25 cellular contexts compared by ENCODE assay signal in genomic region chr6:170446841-170447560, GRCh38.
DNase-seq lines count a peak whose midpoint lies in the region; TF ChIP-seq lines count a peak whose summit lies in the region.
"Had no signal": no experiment of that assay in that cellular context is flagged by ENCODE, and none has a peak within 500 bp of the region (broad histone marks: within the 10 kb centered on the region; RNA-seq: fewer than 3 reads in every experiment).

No MANE protein-coding gene starts in this region.

- DNase-seq in H7 (peak; percentile 22), NB4 (ENCODE audit: low read depth) (peak; percentile 62), mesenteric fat pad (ENCODE audit: low spot score) (peak; percentile 82), spleen (peak; percentile 64), GM03348 (ENCODE audit: low spot score) (no peak), inferior parietal cortex (ENCODE audit: extremely low spot score) (no peak), NCI-H1105 treated with DMSO at 0.1 percent for 48 hours (lab: John Stamatoyannopoulos, UW) (no peak)
- DNase-seq: activated CD4-positive, alpha-beta memory T cell treated with anti-CD3 and anti-CD28 coated beads, Interleukin-2, amount 10 ng/mL, durations not matched to agents 7 days and 5 days; activated CD4-positive, CD25-positive, alpha-beta regulatory T cell treated with anti-CD3 and anti-CD28 coated beads, Interleukin-2, amount 50 U/mL, for 72 hours; activated gamma-delta T cell treated with Interleukin-2 at 50 U/mL for 16 hours; DMS153; HCEC 1CT; left ventricle myocardium superior; naive B cell; NCI-H146; NCI-H774; occipital lobe; SIG-M5; stimulated activated CD4-positive, alpha-beta T cell treated with anti-CD3 and anti-CD28 coated beads, Interleukin-1b, Interleukin-23, amount 100 ng/mL, for 48 hours had no signal

- H3K27me3 ChIP-seq in H7 (ENCODE audit: control insufficient read depth, insufficient read depth, low read length) (no peaks in the 10 kb centered on the region), spleen (replicated peaks in 1 of 7) (peaks cover 0 to 5% (median 0%) of the 10 kb centered on the region in 7 donors)
- H3K27me3 ChIP-seq: BLaER1, cardiac muscle cell, Peyer's patch had no signal

- no peak for TF ChIP-seq CTCF in NB4 (IDR thresholded peaks at IDR 0.05; ENCODE audit: low read depth, low read length)
- no peak for TF ChIP-seq CTCF in spleen (IDR thresholded peaks at IDR 0.05 in 8 of 11, conservative IDR thresholded peaks at IDR 0.05 in 3 of 11)

- intact Hi-C loops in spleen (cut with DNase I; ENCODE audit: low total_unique reads): no loop called here

- TF ChIP-seq POLR2A in NB4 (IDR thresholded peaks at IDR 0.05; ENCODE audit: extremely low read depth, insufficient read length): no peak
- no peak for TF ChIP-seq POLR2A in spleen (IDR thresholded peaks at IDR 0.05)

- H3K4me3 ChIP-seq in H7 (ENCODE audit: insufficient read depth, low read depth, low read length) (no peak overlapping the region), NB4 (ENCODE audit: low read depth, low read length) (no peak overlapping the region), spleen (no peak overlapping the region)
- H3K4me3 ChIP-seq: BLaER1, cardiac muscle cell, Peyer's patch, smooth muscle cell, thoracic aorta had no signal

- WGBS in spleen, 5 donors: 75 to 86% (median 82%) methylated on average over 10 to 15 of the region's 15 CpGs

- H3K4me1 ChIP-seq in spleen: peaks cover 0 to 3% (median 0%) of the 10 kb centered on the region in 6 donors
- H3K4me1 ChIP-seq: Peyer's patch had no signal

- no peaks in the 10 kb centered on the region for H3K36me3 ChIP-seq in H7 (replicated peaks; ENCODE audit: control insufficient read depth, insufficient read depth, low read length)
- H3K36me3 ChIP-seq in spleen: no peaks in the 10 kb centered on the region
- H3K36me3 ChIP-seq: BLaER1, cardiac muscle cell, Peyer's patch, thoracic aorta had no signal

- H3K9me3 ChIP-seq in spleen: no peaks in the 10 kb centered on the region
- H3K9me3 ChIP-seq: BLaER1, Peyer's patch, thoracic aorta had no signal

- H3K27ac ChIP-seq in spleen: no peak overlapping the region
- H3K27ac ChIP-seq: BLaER1, cardiac muscle cell, KMS-11, Peyer's patch, thoracic aorta had no signal

Comparison
In these comparisons a context has a peak if more than half of its experiments do, and no peak if none do; other contexts are left out.
1. DNase-seq: peak in H7 (single experiment), NB4 (single experiment), mesenteric fat pad (single experiment) and spleen (single experiment); none in GM03348 (single experiment), inferior parietal cortex (single experiment) and NCI-H1105 treated with DMSO at 0.1 percent for 48 hours (single experiment).